1 cellular context compared by ENCODE assay signal in the genomic region with DNA sequence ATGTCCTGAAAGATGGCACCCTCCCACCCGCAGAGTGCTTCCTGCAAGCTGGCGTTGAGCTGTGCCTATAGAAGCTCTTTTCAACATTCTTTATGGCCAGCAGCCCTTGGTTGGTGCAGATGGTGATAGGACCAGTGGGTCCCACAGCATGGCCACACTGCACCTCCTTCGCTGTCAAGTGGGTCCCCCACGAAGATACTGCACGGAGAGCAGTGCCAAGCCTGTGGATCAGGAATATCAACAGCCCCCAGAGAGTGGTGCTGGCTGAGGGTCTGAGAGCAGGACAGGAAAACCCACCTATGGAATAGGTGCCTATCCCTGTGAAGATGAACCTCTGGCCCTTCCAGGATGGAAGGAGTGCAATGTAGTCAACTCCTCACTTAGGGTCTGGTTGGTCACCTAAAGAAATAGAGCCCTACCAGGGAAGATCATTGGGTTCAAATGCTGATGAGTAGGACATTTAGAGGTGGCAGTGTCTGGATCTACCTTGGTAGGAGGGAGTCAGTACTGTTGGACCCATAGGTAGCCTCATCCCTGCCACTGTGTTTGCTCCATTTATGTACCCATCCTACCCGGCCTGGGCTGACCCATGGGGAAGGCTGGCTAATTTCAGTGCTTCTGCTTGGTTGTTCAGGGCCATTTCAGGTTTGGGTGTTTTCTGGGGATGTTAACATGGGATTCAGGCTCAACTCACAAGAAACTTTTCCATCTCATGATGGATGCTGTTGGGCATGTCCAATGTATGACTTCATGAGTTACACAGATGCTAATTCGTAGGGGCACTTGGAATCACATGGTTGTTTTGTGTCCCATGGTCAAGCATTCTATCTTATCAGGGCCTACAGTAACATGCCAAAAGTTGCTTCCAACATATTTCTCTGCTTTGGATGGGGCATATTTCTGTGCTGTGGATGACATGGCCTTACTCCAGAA.
TF ChIP-seq lines count a peak whose summit lies in the region.

No MANE protein-coding gene starts in this region.

TF ChIP-seq in liver, 16 proteins besides CTCF, POLR2A, EP300 and RAD21 (continued from another document):
- TF ChIP-seq, protein P1, sequence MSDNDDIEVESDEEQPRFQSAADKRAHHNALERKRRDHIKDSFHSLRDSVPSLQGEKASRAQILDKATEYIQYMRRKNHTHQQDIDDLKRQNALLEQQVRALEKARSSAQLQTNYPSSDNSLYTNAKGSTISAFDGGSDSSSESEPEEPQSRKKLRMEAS (IDR thresholded peaks at IDR 0.05): no peak
- TF ChIP-seq NR2F2 (IDR thresholded peaks at IDR 0.05): no peak
- TF ChIP-seq, protein P2, sequence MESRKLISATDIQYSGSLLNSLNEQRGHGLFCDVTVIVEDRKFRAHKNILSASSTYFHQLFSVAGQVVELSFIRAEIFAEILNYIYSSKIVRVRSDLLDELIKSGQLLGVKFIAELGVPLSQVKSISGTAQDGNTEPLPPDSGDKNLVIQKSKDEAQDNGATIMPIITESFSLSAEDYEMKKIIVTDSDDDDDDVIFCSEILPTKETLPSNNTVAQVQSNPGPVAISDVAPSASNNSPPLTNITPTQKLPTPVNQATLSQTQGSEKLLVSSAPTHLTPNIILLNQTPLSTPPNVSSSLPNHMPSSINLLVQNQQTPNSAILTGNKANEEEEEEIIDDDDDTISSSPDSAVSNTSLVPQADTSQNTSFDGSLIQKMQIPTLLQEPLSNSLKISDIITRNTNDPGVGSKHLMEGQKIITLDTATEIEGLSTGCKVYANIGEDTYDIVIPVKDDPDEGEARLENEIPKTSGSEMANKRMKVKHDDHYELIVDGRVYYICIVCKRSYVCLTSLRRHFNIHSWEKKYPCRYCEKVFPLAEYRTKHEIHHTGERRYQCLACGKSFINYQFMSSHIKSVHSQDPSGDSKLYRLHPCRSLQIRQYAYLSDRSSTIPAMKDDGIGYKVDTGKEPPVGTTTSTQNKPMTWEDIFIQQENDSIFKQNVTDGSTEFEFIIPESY (IDR thresholded peaks at IDR 0.05): no peak
- TF ChIP-seq, protein P3, sequence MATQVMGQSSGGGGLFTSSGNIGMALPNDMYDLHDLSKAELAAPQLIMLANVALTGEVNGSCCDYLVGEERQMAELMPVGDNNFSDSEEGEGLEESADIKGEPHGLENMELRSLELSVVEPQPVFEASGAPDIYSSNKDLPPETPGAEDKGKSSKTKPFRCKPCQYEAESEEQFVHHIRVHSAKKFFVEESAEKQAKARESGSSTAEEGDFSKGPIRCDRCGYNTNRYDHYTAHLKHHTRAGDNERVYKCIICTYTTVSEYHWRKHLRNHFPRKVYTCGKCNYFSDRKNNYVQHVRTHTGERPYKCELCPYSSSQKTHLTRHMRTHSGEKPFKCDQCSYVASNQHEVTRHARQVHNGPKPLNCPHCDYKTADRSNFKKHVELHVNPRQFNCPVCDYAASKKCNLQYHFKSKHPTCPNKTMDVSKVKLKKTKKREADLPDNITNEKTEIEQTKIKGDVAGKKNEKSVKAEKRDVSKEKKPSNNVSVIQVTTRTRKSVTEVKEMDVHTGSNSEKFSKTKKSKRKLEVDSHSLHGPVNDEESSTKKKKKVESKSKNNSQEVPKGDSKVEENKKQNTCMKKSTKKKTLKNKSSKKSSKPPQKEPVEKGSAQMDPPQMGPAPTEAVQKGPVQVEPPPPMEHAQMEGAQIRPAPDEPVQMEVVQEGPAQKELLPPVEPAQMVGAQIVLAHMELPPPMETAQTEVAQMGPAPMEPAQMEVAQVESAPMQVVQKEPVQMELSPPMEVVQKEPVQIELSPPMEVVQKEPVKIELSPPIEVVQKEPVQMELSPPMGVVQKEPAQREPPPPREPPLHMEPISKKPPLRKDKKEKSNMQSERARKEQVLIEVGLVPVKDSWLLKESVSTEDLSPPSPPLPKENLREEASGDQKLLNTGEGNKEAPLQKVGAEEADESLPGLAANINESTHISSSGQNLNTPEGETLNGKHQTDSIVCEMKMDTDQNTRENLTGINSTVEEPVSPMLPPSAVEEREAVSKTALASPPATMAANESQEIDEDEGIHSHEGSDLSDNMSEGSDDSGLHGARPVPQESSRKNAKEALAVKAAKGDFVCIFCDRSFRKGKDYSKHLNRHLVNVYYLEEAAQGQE (IDR thresholded peaks at IDR 0.05): no peak
- no peak for TF ChIP-seq SP1 (IDR thresholded peaks at IDR 0.05)
- TF ChIP-seq FOXA1 (IDR thresholded peaks at IDR 0.05): no peak
- no peak for TF ChIP-seq JUND (IDR thresholded peaks at IDR 0.05)
TF ChIP-seq in liver: peak in this region for 0.
